18 cellular contexts compared by ENCODE assay signal in the genomic region with DNA sequence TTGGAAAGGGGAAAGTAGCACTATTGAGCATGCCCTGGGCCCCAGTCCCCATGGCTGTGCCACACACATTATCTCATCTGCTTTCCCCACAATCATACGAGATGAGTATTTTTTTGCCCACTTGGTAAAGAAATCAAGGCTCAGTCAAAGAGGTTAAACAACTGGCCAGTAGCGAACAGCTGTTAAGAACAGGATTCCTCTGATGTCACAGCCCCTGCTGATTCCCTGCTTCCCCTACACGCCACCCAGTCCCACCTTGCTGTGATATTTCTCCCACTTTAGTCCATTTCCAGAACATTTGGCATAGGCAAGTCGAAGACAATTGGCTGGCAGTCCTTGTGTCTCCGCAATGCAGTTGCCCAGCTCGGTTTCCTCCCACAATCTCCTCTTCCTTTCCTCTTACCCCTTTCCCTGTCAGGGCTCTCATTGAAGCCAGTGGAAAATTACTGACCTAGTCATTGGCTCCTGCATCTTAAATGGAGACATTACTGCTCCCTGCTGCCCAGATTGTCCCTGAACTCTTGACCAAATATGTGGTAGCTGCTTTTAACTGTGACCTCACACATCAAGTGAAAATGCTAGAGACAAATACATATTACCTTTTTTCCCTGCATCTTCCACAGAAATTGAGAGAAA. TPM values are rescaled to one million over a fixed set of nuclear protein-coding genes. Genes with fewer than 3 reads are reported as not detected.
DNase-seq lines count a peak whose midpoint lies in the region; ATAC-seq and TF ChIP-seq lines count a peak whose summit lies in the region.
"Had no signal": no experiment of that assay in that cellular context is flagged by ENCODE, and none has a peak within 500 bp of the region (broad histone marks: within the 10 kb centered on the region; RNA-seq: fewer than 3 reads in every experiment).

No MANE protein-coding gene starts in this region.

- ATAC-seq in Right ventricle myocardium superior (ENCODE audit: poor library complexity), result peak; percentile 60
- ATAC-seq: left colon, mucosa of descending colon, T-helper 17 cell, upper lobe of right lung had no signal

- no peak overlapping the region for H3K4me3 ChIP-seq in fibroblast of villous mesenchyme (ENCODE audit: low read depth, low read length)
- H3K4me3 ChIP-seq: BLaER1, mucosa of descending colon, neural progenitor cell, upper lobe of right lung had no signal

- intact Hi-C loops in Right ventricle myocardium superior (cut with DNase I), result no loop called here
- intact Hi-C loops in cardiac septum (cut with DNase I), result loop anchor here (2.0 kb wide), 1 partner anchor 112 kb away; no protein-coding TSS in a partner anchor

- DNase-seq in Right ventricle myocardium superior (no peak), cardiac septum (ENCODE audit: low spot score) (no peak), fibroblast of villous mesenchyme (ENCODE audit: low read depth) (peak; percentile 31), lung microvascular endothelial cell (ENCODE audit: low read depth in 2 of 2) (peak; percentile 12 to 28), SW 1271 (lab: John Stamatoyannopoulos, UW) (no peak), glomerular visceral epithelial cell (ENCODE audit: extremely low spot score) (no peak), superior temporal gyrus (ENCODE audit: extremely low spot score) (no peak), NCI-H1105 treated with DMSO at 0.1 percent for 48 hours (lab: John Stamatoyannopoulos, UW) (no peak)
- DNase-seq: activated gamma-delta T cell; cortex of kidney; left colon; mucosa of descending colon; NCI-H1417 treated with DMSO at 0.1 percent for 48 hours; stimulated activated CD8-positive, alpha-beta memory T cell treated with anti-CD3 and anti-CD28 coated beads, Interleukin-4, amount 100 ng/mL, for 48 hours; T-helper 17 cell; upper lobe of right lung had no signal

- TF ChIP-seq CTCF in fibroblast of villous mesenchyme (IDR thresholded peaks at IDR 0.05; ENCODE audit: insufficient read depth, low read depth, low read length), result no peak

RNA-seq across cellular contexts. Expression of gene EEPD1, which starts 56.5 kb away (rescaled TPM):
- total RNA-seq in Right ventricle myocardium superior, result 10.0 TPM
- 6.6 TPM for total RNA-seq in cardiac septum
- 5.2 and 9.3 TPM in 2 replicates for total RNA-seq in fibroblast of villous mesenchyme
- total RNA-seq in lung microvascular endothelial cell, result 0.20 and 0.65 TPM in 2 replicates

Comparison
In these comparisons a context has a peak if more than half of its experiments do, and no peak if none do; other contexts are left out.
1. DNase-seq: peak in fibroblast of villous mesenchyme (single experiment) and lung microvascular endothelial cell (2 of 2); none in Right ventricle myocardium superior (single experiment), cardiac septum (single experiment), SW 1271 (0 of 2), glomerular visceral epithelial cell (single experiment), superior temporal gyrus (single experiment) and NCI-H1105 treated with DMSO at 0.1 percent for 48 hours (single experiment).